Comparison of ENCODE assay signal across 28 cellular contexts in genomic region chr2:139720056-139720455, GRCh38.
"Had no signal": no experiment of that assay in that cellular context is flagged by ENCODE, and none has a peak within 500 bp of the region (broad histone marks: within the 10 kb centered on the region; RNA-seq: fewer than 3 reads in every experiment).

No MANE protein-coding gene starts in this region.

- H3K27ac ChIP-seq: neutrophil, pancreas, prostate gland, right atrium auricular region, right lobe of liver, sigmoid colon, stomach, thoracic aorta, thyroid gland, tibial nerve, upper lobe of right lung, uterus had no signal

- H3K9me3 Mint-ChIP-seq: nephron progenitor cell had no signal

- H3K36me3 Mint-ChIP-seq: stimulated activated effector memory CD8-positive, alpha-beta T cell treated with anti-CD3 and anti-CD28 coated beads, Interleukin-12 subunit alpha, Interleukin-12 subunit beta, amount 100 ng/mL, for 72 hours; stimulated activated naive B cell treated with anti-CD40 and anti-IgM and Interleukin-4, amounts not matched to agents 10 μg/mL and 1 μg/mL and 100 μg/mL, for 72 hours; type B pancreatic cell had no signal

- DNase-seq: naive thymus-derived CD8-positive, alpha-beta T cell; nephron progenitor cell; nucleus accumbens; pancreas; retina; right lobe of liver; sigmoid colon; small intestine; stimulated activated CD4-positive, alpha-beta T cell treated with anti-CD3 and anti-CD28 coated beads, Interleukin-15, amount 100 ng/mL, for 24 hours; stimulated activated CD4-positive, alpha-beta T cell treated with anti-CD3 and anti-CD28 coated beads, Interleukin-2, amount 100 ng/mL, for 24 hours; stimulated activated CD4-positive, alpha-beta T cell treated with anti-CD3 and anti-CD28 coated beads, Interleukin-2, amount 100 ng/mL, for 48 hours; stimulated activated CD4-positive, alpha-beta T cell treated with anti-CD3 and anti-CD28 coated beads, Interleukin-4, amount 100 ng/mL, for 24 hours; stimulated activated naive B cell treated with anti-CD40 and anti-IgM and Interleukin-4, amounts not matched to agents 10 μg/mL and 1 μg/mL and 100 μg/mL, for 72 hours; stimulated activated naive CD4-positive, alpha-beta T cell treated with Interleukin-2 at 50 U/mL for 16 hours; stomach; thyroid gland; upper lobe of right lung; uterus had no signal

- ATAC-seq: naive thymus-derived CD8-positive, alpha-beta T cell; natural killer cell treated with Interleukin-12 subunit alpha and Interleukin-12 subunit beta and Interleukin-15 and Interleukin-18, amount 100 ng/mL, for 72 hours; pancreas; right lobe of liver; stimulated activated effector memory CD8-positive, alpha-beta T cell treated with anti-CD3 and anti-CD28 coated beads, Interleukin-12 subunit alpha, Interleukin-12 subunit beta, amount 100 ng/mL, for 72 hours; stimulated activated naive B cell treated with anti-CD40 and anti-IgM and Interleukin-4, amounts not matched to agents 10 μg/mL and 1 μg/mL and 100 μg/mL, for 72 hours; upper lobe of right lung had no signal

- H3K27ac Mint-ChIP-seq: naive thymus-derived CD8-positive, alpha-beta T cell; natural killer cell treated with Interleukin-12 subunit alpha and Interleukin-12 subunit beta and Interleukin-15 and Interleukin-18, amount 100 ng/mL, for 72 hours; nephron progenitor cell; stimulated activated effector memory CD8-positive, alpha-beta T cell treated with anti-CD3 and anti-CD28 coated beads, Interleukin-12 subunit alpha, Interleukin-12 subunit beta, amount 100 ng/mL, for 72 hours; stimulated activated naive B cell treated with anti-CD40 and anti-IgM and Interleukin-4, amounts not matched to agents 10 μg/mL and 1 μg/mL and 100 μg/mL, for 72 hours; stimulated activated naive CD8-positive, alpha-beta T cell treated with anti-CD3 and anti-CD28 coated beads, Interleukin-15, Interleukin-2, amounts not matched to agents 100 ng/mL and 50 ng/mL, for 24 hours; type B pancreatic cell had no signal

- H3K4me3 ChIP-seq: pancreas, prostate gland, right atrium auricular region, right lobe of liver, sigmoid colon, stomach, thoracic aorta, thyroid gland, tibial nerve, upper lobe of right lung, uterus had no signal

- H3K4me1 ChIP-seq: pancreas, prostate gland, right atrium auricular region, right lobe of liver, sigmoid colon, stomach, thyroid gland, tibial nerve, upper lobe of right lung, uterus had no signal

- H3K36me3 ChIP-seq: neutrophil, pancreas, prostate gland, right atrium auricular region, right lobe of liver, sigmoid colon, stomach, thoracic aorta, thyroid gland, tibial nerve, upper lobe of right lung, uterus had no signal

- H3K4me1 Mint-ChIP-seq: neural crest cell; stimulated activated effector memory CD8-positive, alpha-beta T cell treated with anti-CD3 and anti-CD28 coated beads, Interleukin-12 subunit alpha, Interleukin-12 subunit beta, amount 100 ng/mL, for 72 hours; stimulated activated naive B cell treated with anti-CD40 and anti-IgM and Interleukin-4, amounts not matched to agents 10 μg/mL and 1 μg/mL and 100 μg/mL, for 72 hours had no signal

- H3K4me3 Mint-ChIP-seq: naive thymus-derived CD8-positive, alpha-beta T cell; natural killer cell treated with Interleukin-12 subunit alpha and Interleukin-12 subunit beta and Interleukin-15 and Interleukin-18, amount 100 ng/mL, for 72 hours; nephron progenitor cell; neural crest cell; stimulated activated effector memory CD8-positive, alpha-beta T cell treated with anti-CD3 and anti-CD28 coated beads, Interleukin-12 subunit alpha, Interleukin-12 subunit beta, amount 100 ng/mL, for 72 hours; stimulated activated naive B cell treated with anti-CD40 and anti-IgM and Interleukin-4, amounts not matched to agents 10 μg/mL and 1 μg/mL and 100 μg/mL, for 72 hours; stimulated activated naive CD8-positive, alpha-beta T cell treated with anti-CD3 and anti-CD28 coated beads, Interleukin-15, Interleukin-2, amounts not matched to agents 100 ng/mL and 50 ng/mL, for 24 hours; type B pancreatic cell had no signal

- H3K27me3 Mint-ChIP-seq: naive thymus-derived CD8-positive, alpha-beta T cell; natural killer cell treated with Interleukin-12 subunit alpha and Interleukin-12 subunit beta and Interleukin-15 and Interleukin-18, amount 100 ng/mL, for 72 hours; stimulated activated naive B cell treated with anti-CD40 and anti-IgM and Interleukin-4, amounts not matched to agents 10 μg/mL and 1 μg/mL and 100 μg/mL, for 72 hours; stimulated activated naive CD8-positive, alpha-beta T cell treated with anti-CD3 and anti-CD28 coated beads, Interleukin-15, Interleukin-2, amounts not matched to agents 100 ng/mL and 50 ng/mL, for 24 hours; type B pancreatic cell had no signal

- H3K27me3 ChIP-seq: neutrophil, pancreas, right atrium auricular region, right lobe of liver, sigmoid colon, stomach, thyroid gland, tibial nerve, upper lobe of right lung, uterus had no signal
